Comparison of ENCODE assay signal across 22 cellular contexts in genomic region chr10:18918545-18918944, GRCh38.
A peak's percentile ranks its signal among the peaks of the same experiment; 100 is the strongest.
DNase-seq lines count a peak whose midpoint lies in the region; ATAC-seq, FAIRE-seq and TF ChIP-seq lines count a peak whose summit lies in the region.
"Had no signal": no experiment of that assay in that cellular context is flagged by ENCODE, and none has a peak within 500 bp of the region (broad histone marks: within the 10 kb centered on the region; RNA-seq: fewer than 3 reads in every experiment).

No MANE protein-coding gene starts in this region.

- no peak overlapping the region for H4K8ac ChIP-seq in trophoblast cell (ENCODE audit: low read depth, low read length)

- H4K91ac ChIP-seq in trophoblast cell (ENCODE audit: low read depth, low read length) = no peak overlapping the region

- H3K36me3 ChIP-seq in bronchial epithelial cell (ENCODE audit: control insufficient read depth, insufficient read depth, low read length) = no peaks in the 10 kb centered on the region
- H3K36me3 ChIP-seq in trophoblast cell (ENCODE audit: control insufficient read depth in 1 of 2, insufficient read depth in 2 of 2, low read length in 2 of 2) = no peaks in the 10 kb centered on the region
- no peaks in the 10 kb centered on the region for H3K36me3 ChIP-seq in adrenal gland (replicated peaks in 1 of 2)
- H3K36me3 ChIP-seq in colonic mucosa = no peaks in the 10 kb centered on the region
- H3K36me3 ChIP-seq: ascending aorta, heart left ventricle had no signal

- WGBS in trophoblast cell (ENCODE audit: extremely low coverage, insufficient coverage, insufficient read length) = no CpG with 5 or more reads among the region's 4 CpGs
- WGBS in adrenal gland, 4 donors = 38 to 62% (median 47%) methylated on average over 4 of the region's 4 CpGs

- H3K79me2 ChIP-seq in trophoblast cell (ENCODE audit: control insufficient read depth, insufficient read depth, low read length, poor library complexity) = no peaks in the 10 kb centered on the region

- H3K4me3 Mint-ChIP-seq in activated T-cell treated with anti-CD3 and anti-CD28 coated beads, Interleukin-2, amount 50 U/mL, for 72 hours = no peak overlapping the region
- H3K4me3 Mint-ChIP-seq: activated CD4-positive, alpha-beta T cell treated with anti-CD3 and anti-CD28 coated beads, Interleukin-2, amount 10 ng/mL, durations not matched to agents 7 days and 5 days; neural crest cell had no signal

- no peak overlapping the region for H3K4me3 ChIP-seq in AG10803 (ENCODE audit: low read length)
- H3K4me3 ChIP-seq in bronchial epithelial cell (ENCODE audit: low read depth, low read length) = no peak overlapping the region
- no peak overlapping the region for H3K4me3 ChIP-seq in trophoblast cell (ENCODE audit: low read depth, low read length)
- H3K4me3 ChIP-seq in adrenal gland = no peak overlapping the region
- no peak overlapping the region for H3K4me3 ChIP-seq in colonic mucosa
- H3K4me3 ChIP-seq: ascending aorta, GM12878, heart left ventricle, K562 had no signal

- H3K4ac ChIP-seq in trophoblast cell (ENCODE audit: low read depth, low read length) = no peak overlapping the region

- H3K9me3 ChIP-seq in trophoblast cell (ENCODE audit: insufficient read depth, low read depth, low read length) = no peaks in the 10 kb centered on the region
- no peaks in the 10 kb centered on the region for H3K9me3 ChIP-seq in adrenal gland (replicated peaks in 1 of 3)
- H3K9me3 ChIP-seq in colonic mucosa = no peaks in the 10 kb centered on the region
- H3K9me3 ChIP-seq: ascending aorta had no signal

- no peak overlapping the region for H2BK12ac ChIP-seq in trophoblast cell (ENCODE audit: low read length)

- no peak overlapping the region for H2AK5ac ChIP-seq in trophoblast cell (ENCODE audit: low read length)

- no peak overlapping the region for H2BK120ac ChIP-seq in trophoblast cell (ENCODE audit: insufficient read depth, low read length, poor library complexity)

- no peak overlapping the region for H3K27ac Mint-ChIP-seq in activated T-cell treated with anti-CD3 and anti-CD28 coated beads, Interleukin-2, amount 50 U/mL, for 72 hours
- H3K27ac Mint-ChIP-seq: activated CD4-positive, alpha-beta T cell treated with anti-CD3 and anti-CD28 coated beads, Interleukin-2, amount 10 ng/mL, durations not matched to agents 7 days and 5 days had no signal

- H3K23ac ChIP-seq in trophoblast cell (ENCODE audit: low read length) = no peak overlapping the region

- FAIRE-seq in bronchial epithelial cell (lab: Jason Lieb, UNC) = no peak
- FAIRE-seq: GM12878, K562, kidney had no signal

- ATAC-seq in activated T-cell treated with anti-CD3 and anti-CD28 coated beads, Interleukin-2, amount 50 U/mL, for 72 hours (replicated peaks in 1 of 2) = no peak
- ATAC-seq: GM12878; heart left ventricle; K562; SK-N-SH treated with all-trans-retinoic acid at 6 μM for 48 hours; stimulated activated naive CD8-positive, alpha-beta T cell treated with anti-CD3 and anti-CD28 coated beads, Interleukin-15, Interleukin-2, amounts not matched to agents 100 U/mL and 50 U/mL, for 24 hours had no signal

- TF ChIP-seq POLR2A in adrenal gland (IDR thresholded peaks at IDR 0.05) = no peak

- H3K9me3 Mint-ChIP-seq in activated T-cell treated with anti-CD3 and anti-CD28 coated beads, Interleukin-2, amount 50 U/mL, for 72 hours = peaks cover 0 to under 1% of the 10 kb centered on the region in 2 donors
- H3K9me3 Mint-ChIP-seq: neural crest cell had no signal

- no peaks in the 10 kb centered on the region for H3K4me1 ChIP-seq in trophoblast cell (ENCODE audit: control insufficient read depth in 1 of 2, insufficient read depth in 2 of 2, low read length in 2 of 2)
- H3K4me1 ChIP-seq in adrenal gland (replicated peaks in 1 of 2) = no peaks in the 10 kb centered on the region
- H3K4me1 ChIP-seq in colonic mucosa = no peaks in the 10 kb centered on the region
- H3K4me1 ChIP-seq: ascending aorta, heart left ventricle had no signal

- no peak overlapping the region for H2BK5ac ChIP-seq in trophoblast cell (ENCODE audit: low read depth, low read length, poor library complexity)

- H3K36me3 Mint-ChIP-seq in activated T-cell treated with anti-CD3 and anti-CD28 coated beads, Interleukin-2, amount 50 U/mL, for 72 hours (ENCODE audit: insufficient read depth in 2 of 2) = no peaks in the 10 kb centered on the region

- H3K9ac ChIP-seq in trophoblast cell (ENCODE audit: low read length) (no peak overlapping the region), colonic mucosa (ENCODE audit: low read depth in 2 of 2, low read length in 2 of 2) (no peak overlapping the region)

- H2AFZ ChIP-seq in trophoblast cell (ENCODE audit: insufficient read depth, low read length, poor library complexity) = no peak overlapping the region

- H3K4me2 ChIP-seq in trophoblast cell (ENCODE audit: low read length) = no peak overlapping the region

- intact Hi-C loops in adrenal gland (cut with DNase I) = no loop called here
- intact Hi-C loops in colonic mucosa (cut with DNase I) = no loop called here

- no peak overlapping the region for H4K12ac ChIP-seq in trophoblast cell (ENCODE audit: low read depth, low read length)

- no peak overlapping the region for H3K14ac ChIP-seq in trophoblast cell (ENCODE audit: low read length)

- H3K27me3 Mint-ChIP-seq in activated T-cell treated with anti-CD3 and anti-CD28 coated beads, Interleukin-2, amount 50 U/mL, for 72 hours (ENCODE audit: low read depth) = no peaks in the 10 kb centered on the region
- H3K27me3 Mint-ChIP-seq: activated CD4-positive, alpha-beta T cell treated with anti-CD3 and anti-CD28 coated beads, Interleukin-2, amount 10 ng/mL, durations not matched to agents 7 days and 5 days had no signal

- no peaks in the 10 kb centered on the region for H3K79me1 ChIP-seq in trophoblast cell (ENCODE audit: low read length)

- H3K4me1 Mint-ChIP-seq in activated T-cell treated with anti-CD3 and anti-CD28 coated beads, Interleukin-2, amount 50 U/mL, for 72 hours (ENCODE audit: low read depth) = no peaks in the 10 kb centered on the region
- H3K4me1 Mint-ChIP-seq: activated CD4-positive, alpha-beta T cell treated with anti-CD3 and anti-CD28 coated beads, Interleukin-2, amount 10 ng/mL, durations not matched to agents 7 days and 5 days; neural crest cell had no signal

- DNase-seq in AG10803 (ENCODE audit: low read depth) (peak; percentile 4), M059J (ENCODE audit: low read depth) (peak; percentile 74), bronchial epithelial cell (ENCODE audit: low read depth) (peak; percentile 8), trophoblast cell (peak; percentile 85), adrenal gland (no peak), colonic mucosa (no peak), germinal center (ENCODE audit: low spot score) (no peak)
- no peak for DNase-seq in activated T-cell treated with anti-CD3 and anti-CD28 coated beads, Interleukin-2, amount 50 U/mL, for 72 hours
- DNase-seq: activated CD4-positive, alpha-beta T cell treated with anti-CD3 and anti-CD28 coated beads, Interleukin-2, amount 10 ng/mL, durations not matched to agents 7 days and 5 days; activated naive CD4-positive, alpha-beta T cell; heart left ventricle; kidney; midbrain; NCI-H1092; NCI-H2081 treated with DMSO at 0.1 percent for 48 hours; NCI-H526; stimulated activated naive CD8-positive, alpha-beta T cell treated with anti-CD3 and anti-CD28 coated beads, Interleukin-15, Interleukin-2, amounts not matched to agents 100 U/mL and 50 U/mL, for 24 hours had no signal

- H3K27me3 ChIP-seq in bronchial epithelial cell (ENCODE audit: control insufficient read depth, insufficient read depth, low read length) (no peaks in the 10 kb centered on the region), trophoblast cell (ENCODE audit: insufficient read depth, low read length) (no peaks in the 10 kb centered on the region), adrenal gland (no peaks in the 10 kb centered on the region), colonic mucosa (no peaks in the 10 kb centered on the region)
- H3K27me3 ChIP-seq: ascending aorta, heart left ventricle had no signal

- H3K18ac ChIP-seq in trophoblast cell (ENCODE audit: low read length) = no peak overlapping the region

- H3K27ac ChIP-seq in trophoblast cell (ENCODE audit: low read depth, low read length) (no peak overlapping the region), adrenal gland (no peak overlapping the region), colonic mucosa (no peak overlapping the region)
- H3K27ac ChIP-seq: ascending aorta, heart left ventricle had no signal

- TF ChIP-seq CTCF in AG10803 (conservative IDR thresholded peaks at IDR 0.05; ENCODE audit: low read length) (no peak), bronchial epithelial cell (IDR thresholded peaks at IDR 0.05; ENCODE audit: insufficient read depth, low read length, severe bottlenecking) (no peak), adrenal gland (IDR thresholded peaks at IDR 0.05) (no peak), colonic mucosa (IDR thresholded peaks at IDR 0.05) (no peak)

Comparison
In these comparisons a context has a peak if more than half of its experiments do, and no peak if none do; other contexts are left out.
1. DNase-seq: peak in AG10803 (single experiment), M059J (single experiment), bronchial epithelial cell (single experiment) and trophoblast cell (2 of 2); none in adrenal gland (0 of 7), activated T-cell treated with anti-CD3 and anti-CD28 coated beads, Interleukin-2, amount 50 U/mL, for 72 hours (0 of 2), colonic mucosa (single experiment) and germinal center (single experiment).